In the genomic region with DNA sequence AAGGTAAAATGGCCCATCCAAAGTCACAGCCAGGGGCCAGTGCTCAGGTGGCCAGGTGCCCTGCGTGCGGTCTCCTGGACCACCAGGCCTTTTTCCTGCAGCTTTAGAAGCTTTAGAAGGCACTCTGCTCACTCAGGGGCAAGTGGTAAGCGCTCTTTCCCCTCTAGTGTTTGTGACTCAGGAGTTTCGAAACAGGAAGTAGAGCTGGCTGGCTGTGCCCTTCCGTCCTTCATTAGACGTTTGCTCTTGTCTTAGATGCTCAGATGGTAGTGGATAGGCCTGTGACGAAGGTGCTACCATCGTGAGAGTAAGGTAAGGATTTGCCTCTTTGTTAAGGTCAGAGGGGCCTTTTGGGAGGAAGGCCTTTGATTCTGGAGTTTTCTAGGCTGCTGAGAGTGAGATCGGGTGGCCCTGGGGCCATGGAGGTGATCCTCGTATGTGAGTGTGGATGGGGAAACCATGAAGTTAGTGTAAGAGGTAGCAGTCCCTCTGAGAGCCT, we compare ENCODE assay signal across 8 cellular contexts. TPM values are rescaled to one million over a fixed set of nuclear protein-coding genes. Genes with fewer than 3 reads are reported as not detected.
DNase-seq lines count a peak whose midpoint lies in the region; ATAC-seq and TF ChIP-seq lines count a peak whose summit lies in the region.

A gene (plus strand): TSS at position 235 of the 499 bp plus-strand sequence. CDS start 5,951 bp downstream, outside the sequence.

- intact Hi-C loops in Caco-2 (cut with micrococcal nuclease; ENCODE audit: unreplicated experiment): no loop called here

- ATAC-seq in HG03066 (IDR thresholded peaks at IDR 0.05; ENCODE audit: low read depth, unreplicated experiment) (peak; percentile 25), HG03025 (IDR thresholded peaks at IDR 0.05; ENCODE audit: low FRiP score, unreplicated experiment) (no peak)
- ATAC-seq in activated naive CD8-positive, alpha-beta T cell treated with anti-CD3 and anti-CD28 coated beads, Interleukin-2, amount 50 U/mL, for 24 hours: peak; percentile 60

- peak within 1 kb of the TSS; percentile 45 for H3K27ac Mint-ChIP-seq in Caco-2 (ENCODE audit: unreplicated experiment)
- H3K27ac Mint-ChIP-seq in activated naive CD8-positive, alpha-beta T cell treated with anti-CD3 and anti-CD28 coated beads, Interleukin-2, amount 50 U/mL, for 24 hours: peak within 1 kb of the TSS; percentile 99

- BruUV-seq in Caco-2 (replicated peaks; lab: Mats Ljungman, UMichigan): no TSS peak

- CTCF ChIA-PET in Caco-2 (lab: Charles Lee): interaction anchor here (0.6 kb wide), 1 partner anchor 15 kb away, joined by 3 read pairs; no protein-coding TSS in a partner anchor

- no peaks in the 10 kb centered on the region for H3K9me3 ChIP-seq in Caco-2

- TF ChIP-seq CTCF in Caco-2 (IDR thresholded peaks at IDR 0.05; ENCODE audit: insufficient read depth in 1 of 2, low read depth in 1 of 2, low read length in 1 of 2, severe bottlenecking in 1 of 2, unreplicated experiment in 1 of 2): no peak

- H3K9me3 Mint-ChIP-seq in Caco-2 (ENCODE audit: unreplicated experiment): no peaks in the 10 kb centered on the region
- H3K9me3 Mint-ChIP-seq in activated naive CD8-positive, alpha-beta T cell treated with anti-CD3 and anti-CD28 coated beads, Interleukin-2, amount 50 U/mL, for 24 hours: no peaks in the 10 kb centered on the region

- H3K4me1 ChIP-seq in Caco-2: peaks cover 8% of the 10 kb centered on the region

- no peaks in the 10 kb centered on the region for H3K27me3 ChIP-seq in Caco-2 (replicated peaks; ENCODE audit: control insufficient read depth, insufficient read depth, low read length)

- H3K4me1 Mint-ChIP-seq in Caco-2 (ENCODE audit: low read depth, unreplicated experiment): peaks cover 8% of the 10 kb centered on the region
- peaks cover 86% of the 10 kb centered on the region for H3K4me1 Mint-ChIP-seq in activated naive CD8-positive, alpha-beta T cell treated with anti-CD3 and anti-CD28 coated beads, Interleukin-2, amount 50 U/mL, for 24 hours

- POLR2A ChIA-PET in Caco-2 (lab: Charles Lee): interaction anchor here (0.6 kb wide), 1 partner anchor 77 kb away, joined by 4 read pairs; no protein-coding TSS in a partner anchor

- H3K4me3 Mint-ChIP-seq in Caco-2 (ENCODE audit: unreplicated experiment): peak within 1 kb of the TSS; percentile 88
- H3K4me3 Mint-ChIP-seq in activated naive CD8-positive, alpha-beta T cell treated with anti-CD3 and anti-CD28 coated beads, Interleukin-2, amount 50 U/mL, for 24 hours: peak within 1 kb of the TSS; percentile 99

- H3K36me3 ChIP-seq in Caco-2 (ENCODE audit: control insufficient read depth, insufficient read depth, low read length): no peaks in the 10 kb centered on the region

- H3K4me3 ChIP-seq in Caco-2 (ENCODE audit: low read depth, low read length): peak within 1 kb of the TSS; percentile 44; the same call in 1 of the 2 replicates

- peaks cover 9% of the 10 kb centered on the region for H3K36me3 Mint-ChIP-seq in Caco-2 (ENCODE audit: insufficient read depth, unreplicated experiment)
- H3K36me3 Mint-ChIP-seq in activated naive CD8-positive, alpha-beta T cell treated with anti-CD3 and anti-CD28 coated beads, Interleukin-2, amount 50 U/mL, for 24 hours (ENCODE audit: low read depth): peaks cover 6% of the 10 kb centered on the region

- no peaks in the 10 kb centered on the region for H3K27me3 Mint-ChIP-seq in Caco-2 (ENCODE audit: insufficient read depth, unreplicated experiment)
- H3K27me3 Mint-ChIP-seq in activated naive CD8-positive, alpha-beta T cell treated with anti-CD3 and anti-CD28 coated beads, Interleukin-2, amount 50 U/mL, for 24 hours: no peaks in the 10 kb centered on the region

- DNase-seq in Caco-2 (no peak), T follicular helper cell (ENCODE audit: low read depth) (peak; percentile 66), kidney tubule cell (ENCODE audit: low spot score) (peak; percentile 54), anterior cingulate cortex (lab: John Stamatoyannopoulos, UW) (no peak)
- DNase-seq in activated naive CD8-positive, alpha-beta T cell treated with anti-CD3 and anti-CD28 coated beads, Interleukin-2, amount 50 U/mL, for 24 hours: peak; percentile 53
- peak; percentile 44 for DNase-seq in stimulated activated CD8-positive, alpha-beta memory T cell treated with anti-CD3 and anti-CD28 coated beads, Interleukin-12 subunit alpha, Interleukin-12 subunit beta, amount 100 ng/mL, for 1 hour (ENCODE audit: low read depth)

RNA-seq across cellular contexts. Expression of the gene that starts here (rescaled TPM):
- 32.1 and 33.4 TPM in 2 replicates for total RNA-seq in Caco-2 (2022)

Comparison
In these comparisons a context has a peak if more than half of its experiments do, and no peak if none do; other contexts are left out.
1. DNase-seq: peak in T follicular helper cell (single experiment), activated naive CD8-positive, alpha-beta T cell treated with anti-CD3 and anti-CD28 coated beads, Interleukin-2, amount 50 U/mL, for 24 hours (single experiment), kidney tubule cell (single experiment) and stimulated activated CD8-positive, alpha-beta memory T cell treated with anti-CD3 and anti-CD28 coated beads, Interleukin-12 subunit alpha, Interleukin-12 subunit beta, amount 100 ng/mL, for 1 hour (single experiment); none in Caco-2 (0 of 2) and anterior cingulate cortex (0 of 58).